ENCODE assay signal across 1 cellular context in the genomic region with DNA sequence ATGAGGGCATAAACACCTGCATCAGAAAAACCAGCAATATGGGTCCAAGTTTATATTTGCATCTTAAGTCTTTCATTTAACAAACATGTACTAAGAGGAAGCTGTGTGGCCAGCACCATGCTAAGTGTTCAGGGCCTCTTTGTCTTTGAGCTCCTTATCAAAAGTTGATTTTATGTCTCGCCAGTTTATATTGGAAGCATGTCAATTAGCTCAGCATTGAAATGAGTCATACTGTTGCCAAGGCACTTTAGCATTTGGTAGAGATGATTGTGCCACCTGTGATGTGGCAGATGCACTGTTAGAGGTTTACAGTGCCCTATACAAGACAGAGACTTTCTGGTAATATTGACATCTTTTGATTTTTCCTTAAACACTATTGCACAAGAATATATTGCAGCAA.
TF ChIP-seq lines count a peak whose summit lies in the region.

No MANE protein-coding gene starts in this region.

TF ChIP-seq in SK-N-SH treated with all-trans-retinoic acid at 6 μM for 48 hours, 23 proteins besides CTCF, POLR2A, EP300 and RAD21 (continued from another document):
- TF ChIP-seq, protein P1, sequence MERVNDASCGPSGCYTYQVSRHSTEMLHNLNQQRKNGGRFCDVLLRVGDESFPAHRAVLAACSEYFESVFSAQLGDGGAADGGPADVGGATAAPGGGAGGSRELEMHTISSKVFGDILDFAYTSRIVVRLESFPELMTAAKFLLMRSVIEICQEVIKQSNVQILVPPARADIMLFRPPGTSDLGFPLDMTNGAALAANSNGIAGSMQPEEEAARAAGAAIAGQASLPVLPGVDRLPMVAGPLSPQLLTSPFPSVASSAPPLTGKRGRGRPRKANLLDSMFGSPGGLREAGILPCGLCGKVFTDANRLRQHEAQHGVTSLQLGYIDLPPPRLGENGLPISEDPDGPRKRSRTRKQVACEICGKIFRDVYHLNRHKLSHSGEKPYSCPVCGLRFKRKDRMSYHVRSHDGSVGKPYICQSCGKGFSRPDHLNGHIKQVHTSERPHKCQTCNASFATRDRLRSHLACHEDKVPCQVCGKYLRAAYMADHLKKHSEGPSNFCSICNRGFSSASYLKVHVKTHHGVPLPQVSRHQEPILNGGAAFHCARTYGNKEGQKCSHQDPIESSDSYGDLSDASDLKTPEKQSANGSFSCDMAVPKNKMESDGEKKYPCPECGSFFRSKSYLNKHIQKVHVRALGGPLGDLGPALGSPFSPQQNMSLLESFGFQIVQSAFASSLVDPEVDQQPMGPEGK (CRISPR knock-in tag; IDR thresholded peaks at IDR 0.05; ENCODE audit: borderline replicate concordance), result no peak
- TF ChIP-seq OSR1 (CRISPR knock-in tag; IDR thresholded peaks at IDR 0.05), result no peak
TF ChIP-seq in SK-N-SH treated with all-trans-retinoic acid at 6 μM for 48 hours: peak in this region for 0.
